8 cellular contexts compared by ENCODE assay signal in the genomic region with DNA sequence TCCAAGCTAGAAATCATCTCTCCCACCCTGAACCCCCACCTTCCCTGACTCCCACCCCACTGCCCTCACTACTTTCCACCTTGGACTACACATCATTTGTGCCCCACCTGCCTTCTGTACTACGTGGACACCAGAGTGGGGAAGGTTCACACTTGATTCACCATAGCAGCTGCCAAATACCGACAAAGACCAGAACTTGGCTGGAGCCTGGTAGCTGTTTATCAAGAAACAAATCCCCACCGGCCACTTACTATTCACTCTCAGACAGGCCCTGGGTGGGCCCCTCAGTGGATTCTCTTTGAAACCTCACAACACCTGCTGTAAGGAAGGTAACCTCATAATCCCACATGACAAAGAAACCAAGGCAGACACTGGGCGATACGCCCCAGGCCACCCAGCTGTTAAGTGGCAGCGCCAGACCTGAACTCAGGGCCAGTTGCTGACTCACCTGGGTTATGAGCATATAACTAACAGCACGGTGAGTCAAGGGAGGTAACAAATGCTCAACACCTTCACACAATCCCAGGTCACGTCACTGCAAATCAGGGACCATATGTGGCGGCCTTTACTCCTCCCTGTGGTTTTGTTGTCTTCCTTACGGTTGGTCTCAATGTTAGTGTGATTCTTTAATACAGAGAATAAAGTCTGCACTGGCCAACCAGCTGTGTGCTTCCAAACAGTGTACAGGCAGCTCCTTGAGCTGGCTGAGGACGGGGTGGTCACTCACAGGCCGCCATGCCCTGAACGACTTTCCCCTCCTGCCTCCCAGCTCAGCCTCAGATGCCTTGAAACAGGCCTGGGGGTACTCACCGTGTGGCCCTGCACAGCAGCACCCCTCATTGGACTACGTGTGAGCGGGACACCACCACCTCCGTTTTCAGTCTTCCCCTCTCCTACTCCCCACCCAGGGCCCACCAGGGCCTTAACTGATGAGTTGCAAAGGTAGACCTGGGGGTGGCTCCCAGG. TPM values are rescaled to one million over a fixed set of nuclear protein-coding genes. Genes with fewer than 3 reads are reported as not detected.
DNase-seq lines count a peak whose midpoint lies in the region; ATAC-seq and TF ChIP-seq lines count a peak whose summit lies in the region.

No MANE protein-coding gene starts in this region.

- H3K27me3 Mint-ChIP-seq in activated CD4-positive, alpha-beta T cell treated with anti-CD3 and anti-CD28 coated beads, Interleukin-2, amount 10 ng/mL, durations not matched to agents 24 days and 14 days = no peaks in the 10 kb centered on the region
- no peaks in the 10 kb centered on the region for H3K27me3 Mint-ChIP-seq in effector memory CD8-positive, alpha-beta T cell

- no peaks in the 10 kb centered on the region for H3K36me3 ChIP-seq in prostate gland

- H3K36me3 Mint-ChIP-seq in activated CD4-positive, alpha-beta T cell treated with anti-CD3 and anti-CD28 coated beads, Interleukin-2, amount 10 ng/mL, durations not matched to agents 24 days and 14 days (ENCODE audit: low read depth) = peaks cover 88% of the 10 kb centered on the region
- H3K36me3 Mint-ChIP-seq in effector memory CD8-positive, alpha-beta T cell (ENCODE audit: insufficient read depth) = peaks cover 89% of the 10 kb centered on the region

- H3K27ac ChIP-seq in prostate gland = peak overlapping the region; percentile 71 to 80

- no peaks in the 10 kb centered on the region for H3K27me3 ChIP-seq in prostate gland (replicated peaks; ENCODE audit: insufficient read depth)

- TF ChIP-seq CTCF in prostate gland (IDR thresholded peaks at IDR 0.05) = no peak

- peak; percentile 57 for DNase-seq in ELR (ENCODE audit: low read depth)
- DNase-seq in activated CD4-positive, alpha-beta T cell treated with anti-CD3 and anti-CD28 coated beads, Interleukin-2, amount 10 ng/mL, durations not matched to agents 24 days and 14 days = peak; percentile 59
- peak in 2 of 3 experiments; percentile 28 to 31 for DNase-seq in effector memory CD8-positive, alpha-beta T cell
- DNase-seq in prostate gland (ENCODE audit: low spot score) = no peak
- DNase-seq in NOMO-1 treated with DMSO at 0.1 percent for 48 hours (lab: John Stamatoyannopoulos, UW; ENCODE audit: unreplicated experiment) = no peak
- DNase-seq in NCI-H1048 (lab: John Stamatoyannopoulos, UW) = no peak

- H3K4me1 Mint-ChIP-seq in activated CD4-positive, alpha-beta T cell treated with anti-CD3 and anti-CD28 coated beads, Interleukin-2, amount 10 ng/mL, durations not matched to agents 24 days and 14 days = peaks cover 90% of the 10 kb centered on the region
- peaks cover 83 to 96% of the 10 kb centered on the region in 2 donors for H3K4me1 Mint-ChIP-seq in effector memory CD8-positive, alpha-beta T cell (ENCODE audit: low read depth in 2 of 2)

- peaks cover 29% of the 10 kb centered on the region for H3K4me1 ChIP-seq in prostate gland (replicated peaks)

- no peaks in the 10 kb centered on the region for H3K9me3 ChIP-seq in prostate gland

- 60% methylated on average over 17 of the region's 17 CpGs for WGBS in prostate gland

- no peak overlapping the region for H3K4me3 ChIP-seq in prostate gland

- H3K27ac Mint-ChIP-seq in activated CD4-positive, alpha-beta T cell treated with anti-CD3 and anti-CD28 coated beads, Interleukin-2, amount 10 ng/mL, durations not matched to agents 24 days and 14 days = peak overlapping the region; percentile 81
- H3K27ac Mint-ChIP-seq in effector memory CD8-positive, alpha-beta T cell = peak overlapping the region; percentile 96

- no peaks in the 10 kb centered on the region for H3K9me3 Mint-ChIP-seq in activated CD4-positive, alpha-beta T cell treated with anti-CD3 and anti-CD28 coated beads, Interleukin-2, amount 10 ng/mL, durations not matched to agents 24 days and 14 days
- H3K9me3 Mint-ChIP-seq in effector memory CD8-positive, alpha-beta T cell = no peaks in the 10 kb centered on the region

- intact Hi-C loops in activated CD4-positive, alpha-beta T cell treated with anti-CD3 and anti-CD28 coated beads, Interleukin-2, amount 10 ng/mL, durations not matched to agents 24 days and 14 days (cut with micrococcal nuclease) = loop anchor here (10.0 kb wide), 1 partner anchor 546 kb away; no protein-coding TSS in a partner anchor
- intact Hi-C loops in prostate gland (cut with DNase I) = no loop called here

- no peak for TF ChIP-seq POLR2A in prostate gland (IDR thresholded peaks at IDR 0.05)

- ATAC-seq in effector memory CD8-positive, alpha-beta T cell (replicated peaks) = peak; percentile 57
- ATAC-seq in GM21825 (IDR thresholded peaks at IDR 0.05; ENCODE audit: unreplicated experiment) (no peak), HG03469 (IDR thresholded peaks at IDR 0.05; ENCODE audit: unreplicated experiment) (no peak)

- H3K4me3 Mint-ChIP-seq in activated CD4-positive, alpha-beta T cell treated with anti-CD3 and anti-CD28 coated beads, Interleukin-2, amount 10 ng/mL, durations not matched to agents 24 days and 14 days = peak overlapping the region; percentile 74
- peak overlapping the region; percentile 80 for H3K4me3 Mint-ChIP-seq in effector memory CD8-positive, alpha-beta T cell

RNA-seq across cellular contexts. Expression of a gene that starts 7.5 kb away (rescaled TPM):
- total RNA-seq in activated CD4-positive, alpha-beta T cell treated with anti-CD3 and anti-CD28 coated beads, Interleukin-2, amount 10 ng/mL, durations not matched to agents 24 days and 14 days = 369 and 376 TPM in 2 replicates
- 100 to 1,000 TPM; 127 to 171 TPM for total RNA-seq in prostate gland

Comparison
In these comparisons a context has a peak if more than half of its experiments do, and no peak if none do; other contexts are left out.
1. DNase-seq: peak in ELR (single experiment), activated CD4-positive, alpha-beta T cell treated with anti-CD3 and anti-CD28 coated beads, Interleukin-2, amount 10 ng/mL, durations not matched to agents 24 days and 14 days (single experiment) and effector memory CD8-positive, alpha-beta T cell (2 of 3); none in prostate gland (single experiment), NOMO-1 treated with DMSO at 0.1 percent for 48 hours (single experiment) and NCI-H1048 (single experiment).